In genomic region chr3:4938583-4938982, GRCh38 we compare ENCODE assay signal across 20 cellular contexts.
"Had no signal": no experiment of that assay in that cellular context is flagged by ENCODE, and none has a peak within 500 bp of the region (broad histone marks: within the 10 kb centered on the region; RNA-seq: fewer than 3 reads in every experiment).

No MANE protein-coding gene starts in this region.

- H3K27ac ChIP-seq: HL-60, RWPE1, SJCRH30 had no signal

- ATAC-seq: Panc1, SK-N-SH treated with all-trans-retinoic acid at 6 μM for 48 hours had no signal

- H3K27me3 ChIP-seq: MG63, SJCRH30 had no signal

- H3K9me3 ChIP-seq: MG63, SJCRH30 had no signal

- H3K4me1 ChIP-seq: SJCRH30 had no signal

- H3K4me3 ChIP-seq: MG63, SJCRH30 had no signal

- DNase-seq: Karpas-422, KG1, MG63, NCI-H1092 treated with DMSO at 0.1 percent for 48 hours, NCI-H1436, NCI-H187, NCI-H2029, NCI-H2081 treated with DMSO at 0.1 percent for 48 hours, NCI-H2171, NCI-H226, NCI-H446, NCI-H510A, NCI-H524 treated with DMSO at 0.1 percent for 48 hours, NCI-H774, SHP77, SJCRH30 had no signal

- H3K36me3 ChIP-seq: MG63, SJCRH30 had no signal
